8 cellular contexts compared by ENCODE assay signal in the genomic region with DNA sequence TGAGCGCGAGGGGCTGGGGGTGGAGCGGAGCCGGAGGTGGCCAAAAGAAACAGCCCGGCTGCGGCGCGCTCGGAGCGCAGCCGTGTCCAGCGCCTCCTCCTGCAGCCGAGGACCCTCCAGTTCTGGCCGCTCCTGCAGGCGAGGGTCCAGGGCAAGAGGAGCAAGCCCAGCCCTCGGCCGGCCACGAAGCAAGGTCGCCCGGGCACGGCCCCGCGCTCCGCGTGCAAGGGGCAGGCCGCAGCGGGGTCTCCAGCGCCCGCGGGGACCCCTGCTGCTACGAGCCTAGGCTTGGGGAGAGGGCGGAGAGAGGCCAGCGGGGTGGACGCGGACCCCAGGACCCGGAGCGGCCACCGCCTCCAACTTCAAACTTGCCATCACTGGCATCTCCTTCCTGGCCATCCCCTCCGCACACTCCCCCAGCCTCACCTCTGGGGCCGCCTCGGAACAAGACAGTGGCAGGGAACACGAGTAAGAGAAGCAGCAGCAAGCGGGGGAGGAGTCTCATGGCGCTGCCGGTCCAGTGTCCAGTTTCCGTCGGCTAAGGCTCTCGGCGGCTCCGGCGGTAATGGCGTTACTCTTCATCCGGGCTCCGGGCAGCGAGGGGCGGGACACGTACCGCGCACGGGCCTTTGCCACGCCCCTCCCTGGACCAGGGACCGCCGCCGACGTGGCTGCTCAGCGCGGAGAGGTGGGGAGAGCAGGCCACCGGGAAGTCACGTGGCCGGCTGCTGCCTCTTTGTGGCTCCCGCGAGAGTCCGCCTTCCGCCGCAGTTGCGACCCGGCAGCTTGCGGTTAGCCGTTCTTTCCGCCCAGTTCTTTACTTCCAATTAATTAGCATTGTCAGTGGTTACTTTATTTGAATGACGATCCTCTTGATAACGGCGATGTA. TPM values are rescaled to one million over a fixed set of nuclear protein-coding genes. Genes with fewer than 3 reads are reported as not detected.
DNase-seq lines count a peak whose midpoint lies in the region; ATAC-seq, FAIRE-seq and TF ChIP-seq lines count a peak whose summit lies in the region.

A gene (minus strand): TSS at position 584 of the 889 bp plus-strand sequence. CDS start 79 bp downstream, at position 505.

- H3K27me3 ChIP-seq in esophagus muscularis mucosa, result peaks cover 0 to 7% (median 0%) of the 10 kb centered on the region in 4 donors
- H3K27me3 ChIP-seq in muscle layer of duodenum (ENCODE audit: low read depth, low read length), result no peaks in the 10 kb centered on the region

- H3K27ac ChIP-seq in KOPT-K1 (ENCODE audit: low read depth, low read length, poor library complexity, severe bottlenecking), result peak within 1 kb of the TSS; percentile 84
- H3K27ac ChIP-seq in esophagus muscularis mucosa (replicated peaks in 1 of 4), result peak within 1 kb of the TSS; percentile 91 to 99 (median 95)
- H3K27ac ChIP-seq in muscle layer of duodenum (ENCODE audit: low read length), result peak within 1 kb of the TSS; percentile 94

- peaks cover 22 to 30% of the 10 kb centered on the region in 2 donors for H3K36me3 Mint-ChIP-seq in activated T-cell treated with anti-CD3 and anti-CD28 coated beads, Interleukin-2, amount 50 U/mL, for 72 hours (ENCODE audit: insufficient read depth in 2 of 2)

- DNase-seq in DMS79 (lab: John Stamatoyannopoulos, UW) (peak; percentile 78), RCC 7860 (ENCODE audit: low spot score) (peak; percentile 85), esophagus muscularis mucosa (ENCODE audit: extremely low spot score) (peak; percentile 98)
- DNase-seq in activated T-cell treated with anti-CD3 and anti-CD28 coated beads, Interleukin-2, amount 50 U/mL, for 72 hours, result peak; percentile 97
- DNase-seq in stimulated activated CD8-positive, alpha-beta memory T cell treated with anti-CD3 and anti-CD28 coated beads, Interleukin-7, amount 100 ng/mL, for 4 hours (ENCODE audit: low read depth in 2 of 2), result peak; percentile 87 to 95

- peak within 1 kb of the TSS; percentile 94 to 100 for H3K4me3 Mint-ChIP-seq in activated T-cell treated with anti-CD3 and anti-CD28 coated beads, Interleukin-2, amount 50 U/mL, for 72 hours

- peak; percentile 58 for FAIRE-seq in RCC 7860 (lab: Jason Lieb, UNC)

- TF ChIP-seq EP300 in esophagus muscularis mucosa (IDR thresholded peaks at IDR 0.05), result no peak

- under 1% methylated on average over 36 of the region's 83 CpGs for WGBS in esophagus muscularis mucosa

- H3K4me1 Mint-ChIP-seq in activated T-cell treated with anti-CD3 and anti-CD28 coated beads, Interleukin-2, amount 50 U/mL, for 72 hours (ENCODE audit: low read depth), result peaks cover 37% of the 10 kb centered on the region

- peak in 2 of 3 experiments; percentile 11 to 19 for TF ChIP-seq CTCF in esophagus muscularis mucosa (IDR thresholded peaks at IDR 0.05)

- peak; percentile 97 for ATAC-seq in GM21786 (IDR thresholded peaks at IDR 0.05; ENCODE audit: unreplicated experiment)
- ATAC-seq in activated T-cell treated with anti-CD3 and anti-CD28 coated beads, Interleukin-2, amount 50 U/mL, for 72 hours (replicated peaks in 1 of 2), result peak; percentile 98 to 99

- H3K4me1 ChIP-seq in esophagus muscularis mucosa (peaks cover 22 to 38% (median 36%) of the 10 kb centered on the region in 4 donors), muscle layer of duodenum (ENCODE audit: control insufficient read depth in 1 of 2, insufficient read depth in 2 of 2, low read length in 2 of 2) (peaks cover 0 to 25% of the 10 kb centered on the region in 2 donors)

- TF ChIP-seq POLR2A in esophagus muscularis mucosa (IDR thresholded peaks at IDR 0.05; ENCODE audit: low read depth), result peak; percentile 15

- H3K9me3 ChIP-seq in KOPT-K1 (ENCODE audit: insufficient read depth, low read length, poor library complexity, severe bottlenecking), result no peaks in the 10 kb centered on the region
- H3K9me3 ChIP-seq in esophagus muscularis mucosa, result no peaks in the 10 kb centered on the region
- no peaks in the 10 kb centered on the region for H3K9me3 ChIP-seq in muscle layer of duodenum (ENCODE audit: control insufficient read depth in 1 of 2, low read length in 2 of 2)

- intact Hi-C loops in esophagus muscularis mucosa (cut with DNase I), result loop anchor here (1.0 to 5.0 kb wide), 2 partner anchors 76 to 279 kb away; a partner anchor contains a TSS

- H3K4me3 ChIP-seq in esophagus muscularis mucosa (peak within 1 kb of the TSS; percentile 84 to 99 (median 96)), muscle layer of duodenum (ENCODE audit: low read depth in 1 of 2, low read length in 2 of 2) (peak within 1 kb of the TSS; percentile 98)

- peaks cover 1 to 3% of the 10 kb centered on the region in 2 donors for H3K9me3 Mint-ChIP-seq in activated T-cell treated with anti-CD3 and anti-CD28 coated beads, Interleukin-2, amount 50 U/mL, for 72 hours

- H3K27me3 Mint-ChIP-seq in activated T-cell treated with anti-CD3 and anti-CD28 coated beads, Interleukin-2, amount 50 U/mL, for 72 hours (ENCODE audit: low read depth), result no peaks in the 10 kb centered on the region

- H3K36me3 ChIP-seq in KOPT-K1 (ENCODE audit: insufficient read depth, low read length), result peaks cover 24% of the 10 kb centered on the region
- peaks cover 7 to 20% (median 18%) of the 10 kb centered on the region in 4 donors for H3K36me3 ChIP-seq in esophagus muscularis mucosa
- H3K36me3 ChIP-seq in muscle layer of duodenum (ENCODE audit: control insufficient read depth in 1 of 2, insufficient read depth in 2 of 2, low read length in 2 of 2), result peaks cover 3 to 22% of the 10 kb centered on the region in 2 donors

- H3K27ac Mint-ChIP-seq in activated T-cell treated with anti-CD3 and anti-CD28 coated beads, Interleukin-2, amount 50 U/mL, for 72 hours, result peak within 1 kb of the TSS; percentile 100

RNA-seq across cellular contexts. Expression of the gene that starts here (rescaled TPM):
- total RNA-seq in activated T-cell treated with anti-CD3 and anti-CD28 coated beads, Interleukin-2, amount 50 U/mL, for 72 hours, result 100 to 1,000 TPM; 127 to 154 TPM
- 10 to 100 TPM; 29.5 to 41.3 (median 34.2) TPM for total RNA-seq in esophagus muscularis mucosa

Comparison
In these comparisons a context has a peak if more than half of its experiments do, and no peak if none do; other contexts are left out.
1. Peak in every context shown above with its lines: DNase-seq, ATAC-seq, H3K4me3 ChIP-seq and H3K27ac ChIP-seq.